In genomic region chr2:128260239-128261138, GRCh38 we compare ENCODE assay signal across 9 cellular contexts. TPM values are rescaled to one million over a fixed set of nuclear protein-coding genes. Genes with fewer than 3 reads are reported as not detected.
DNase-seq lines count a peak whose midpoint lies in the region; ATAC-seq and TF ChIP-seq lines count a peak whose summit lies in the region.
"Had no signal": no experiment of that assay in that cellular context is flagged by ENCODE, and none has a peak within 500 bp of the region (broad histone marks: within the 10 kb centered on the region; RNA-seq: fewer than 3 reads in every experiment).

No MANE protein-coding gene starts in this region.

- H3K9me3 ChIP-seq in muscle layer of colon (ENCODE audit: low read length) (no peaks in the 10 kb centered on the region), BE2C (no peaks in the 10 kb centered on the region)

- ATAC-seq in GM18520 (IDR thresholded peaks at IDR 0.05; ENCODE audit: unreplicated experiment) = no peak
- ATAC-seq: activated CD8-positive, alpha-beta memory T cell treated with anti-CD3 and anti-CD28 coated beads, Interleukin-2, amount 10 ng/mL, durations not matched to agents 7 days and 5 days had no signal

- CTCF ChIA-PET in activated naive CD4-positive, alpha-beta T cell treated with anti-CD3 and anti-CD28 coated beads, Interleukin-2, amount 10 ng/mL, durations not matched to agents 7 days and 5 days (lab: Charles Lee) = no interaction called here

- H3K27ac Mint-ChIP-seq in activated naive CD4-positive, alpha-beta T cell treated with anti-CD3 and anti-CD28 coated beads, Interleukin-2, amount 10 ng/mL, durations not matched to agents 7 days and 5 days = no peak overlapping the region
- H3K27ac Mint-ChIP-seq: activated CD8-positive, alpha-beta memory T cell treated with anti-CD3 and anti-CD28 coated beads, Interleukin-2, amount 10 ng/mL, durations not matched to agents 7 days and 5 days had no signal

- H3K27me3 ChIP-seq in muscle layer of colon (ENCODE audit: control insufficient read depth in 1 of 2, insufficient read depth in 2 of 2, low read length in 2 of 2) (no peaks in the 10 kb centered on the region), BE2C (no peaks in the 10 kb centered on the region)

- H3K36me3 Mint-ChIP-seq in activated naive CD4-positive, alpha-beta T cell treated with anti-CD3 and anti-CD28 coated beads, Interleukin-2, amount 10 ng/mL, durations not matched to agents 7 days and 5 days = no peaks in the 10 kb centered on the region
- H3K36me3 Mint-ChIP-seq: activated CD8-positive, alpha-beta memory T cell treated with anti-CD3 and anti-CD28 coated beads, Interleukin-2, amount 10 ng/mL, durations not matched to agents 7 days and 5 days had no signal

- DNase-seq in AG08396 (ENCODE audit: low spot score) (peak; percentile 59), RKO (ENCODE audit: low spot score) (peak; percentile 22), fibroblast of mammary gland (ENCODE audit: low read depth) (peak; percentile 88), NCI-H2227 (lab: John Stamatoyannopoulos, UW; ENCODE audit: unreplicated experiment) (no peak), BE2C (no peak)
- no peak for DNase-seq in activated naive CD4-positive, alpha-beta T cell treated with anti-CD3 and anti-CD28 coated beads, Interleukin-2, amount 10 ng/mL, durations not matched to agents 7 days and 5 days

- no peaks in the 10 kb centered on the region for H3K36me3 ChIP-seq in muscle layer of colon (ENCODE audit: insufficient read depth, low read length)
- H3K36me3 ChIP-seq in BE2C = no peaks in the 10 kb centered on the region

- H3K4me1 Mint-ChIP-seq in activated naive CD4-positive, alpha-beta T cell treated with anti-CD3 and anti-CD28 coated beads, Interleukin-2, amount 10 ng/mL, durations not matched to agents 7 days and 5 days = no peaks in the 10 kb centered on the region
- H3K4me1 Mint-ChIP-seq: activated CD8-positive, alpha-beta memory T cell treated with anti-CD3 and anti-CD28 coated beads, Interleukin-2, amount 10 ng/mL, durations not matched to agents 7 days and 5 days had no signal

- H3K4me3 ChIP-seq in fibroblast of mammary gland (ENCODE audit: control insufficient read depth, low read depth, low read length) (no peak overlapping the region), muscle layer of colon (ENCODE audit: low read depth in 1 of 2, low read length in 2 of 2) (no peak overlapping the region), BE2C (ENCODE audit: low read depth, low read length) (no peak overlapping the region)

- H3K4me1 ChIP-seq in muscle layer of colon (ENCODE audit: insufficient read depth, low read length) (no peaks in the 10 kb centered on the region), BE2C (no peaks in the 10 kb centered on the region)

- TF ChIP-seq CTCF in fibroblast of mammary gland (conservative IDR thresholded peaks at IDR 0.05; ENCODE audit: control insufficient read depth, insufficient read depth, low read depth, low read length) (peak; percentile 43), BE2C (IDR thresholded peaks at IDR 0.05; ENCODE audit: low read depth, low read length) (no peak)

- H3K27me3 Mint-ChIP-seq in activated naive CD4-positive, alpha-beta T cell treated with anti-CD3 and anti-CD28 coated beads, Interleukin-2, amount 10 ng/mL, durations not matched to agents 7 days and 5 days = peaks cover 12% of the 10 kb centered on the region

- no peaks in the 10 kb centered on the region for H3K9me3 Mint-ChIP-seq in activated naive CD4-positive, alpha-beta T cell treated with anti-CD3 and anti-CD28 coated beads, Interleukin-2, amount 10 ng/mL, durations not matched to agents 7 days and 5 days

- peak overlapping the region; percentile 35 for H3K27ac ChIP-seq in muscle layer of colon (ENCODE audit: low read depth, low read length)

- no peak overlapping the region for H3K9ac ChIP-seq in muscle layer of colon (ENCODE audit: low read length)

- H3K4me3 Mint-ChIP-seq in activated naive CD4-positive, alpha-beta T cell treated with anti-CD3 and anti-CD28 coated beads, Interleukin-2, amount 10 ng/mL, durations not matched to agents 7 days and 5 days = no peak overlapping the region
- H3K4me3 Mint-ChIP-seq: activated CD8-positive, alpha-beta memory T cell treated with anti-CD3 and anti-CD28 coated beads, Interleukin-2, amount 10 ng/mL, durations not matched to agents 7 days and 5 days had no signal

RNA-seq across cellular contexts. Expression of gene HS6ST1, which starts 58.2 kb away (rescaled TPM):
- 35.2 TPM for polyA plus RNA-seq in BE2C (2012; ENCODE audit: insufficient read depth, insufficient read length, low read depth)

Comparison
In these comparisons a context has a peak if more than half of its experiments do, and no peak if none do; other contexts are left out.
1. DNase-seq: peak in AG08396 (single experiment), RKO (single experiment) and fibroblast of mammary gland (single experiment); none in activated naive CD4-positive, alpha-beta T cell treated with anti-CD3 and anti-CD28 coated beads, Interleukin-2, amount 10 ng/mL, durations not matched to agents 7 days and 5 days (single experiment), NCI-H2227 (single experiment) and BE2C (single experiment).